In genomic region chr1:47616036-47616435, GRCh38 we compare ENCODE assay signal across 22 cellular contexts.
DNase-seq lines count a peak whose midpoint lies in the region; TF ChIP-seq lines count a peak whose summit lies in the region.
"Had no signal": no experiment of that assay in that cellular context is flagged by ENCODE, and none has a peak within 500 bp of the region (broad histone marks: within the 10 kb centered on the region; RNA-seq: fewer than 3 reads in every experiment).

No MANE protein-coding gene starts in this region.

- no peaks in the 10 kb centered on the region for H3K36me3 ChIP-seq in endodermal cell (ENCODE audit: control insufficient read depth, insufficient read depth, low read length)
- H3K36me3 ChIP-seq: SJCRH30 had no signal

- no peak overlapping the region for H3K9ac ChIP-seq in endodermal cell (ENCODE audit: extremely low read depth, low read length, poor library complexity, severe bottlenecking)

- H3K27me3 Mint-ChIP-seq in endodermal cell (ENCODE audit: insufficient read depth), result peaks cover 20% of the 10 kb centered on the region

- DNase-seq in activated CD8-positive, alpha-beta memory T cell treated with anti-CD3 and anti-CD28 coated beads for 24 hours, result peak; percentile 32
- DNase-seq in activated CD8-positive, alpha-beta memory T cell treated with anti-CD3 and anti-CD28 coated beads, Interleukin-2, amount 50 U/mL, for 4 hours, result no peak
- peak; percentile 26 for DNase-seq in endodermal cell
- peak; percentile 9 for DNase-seq in mucosa of gallbladder (ENCODE audit: low spot score)
- DNase-seq in T-helper 9 cell, result no peak
- DNase-seq in NK-92 treated with Interleukin-12 subunit alpha and Interleukin-12 subunit beta, amount 100 ng/mL, for 24 hours (lab: John Stamatoyannopoulos, UW), result no peak
- DNase-seq in nucleus accumbens (lab: John Stamatoyannopoulos, UW), result no peak
- DNase-seq: CD8-positive, alpha-beta memory T cell; DMS53; GDM1; GOT3; Karpas-422; MV-4-11; NCI-H1694; NCI-H2081; NCI-H2171; NCI-H345; NCI-H524; NCI-H774; SJCRH30 had no signal

- H3K27ac ChIP-seq in endodermal cell (ENCODE audit: low read depth, low read length), result no peak overlapping the region
- H3K27ac ChIP-seq: C4-2B, SJCRH30 had no signal

- TF ChIP-seq CTCF in endodermal cell (conservative IDR thresholded peaks at IDR 0.05), result no peak

- H3K27me3 ChIP-seq in endodermal cell (ENCODE audit: control insufficient read depth, insufficient read depth, low read length, poor library complexity, severe bottlenecking), result peaks cover 8% of the 10 kb centered on the region
- H3K27me3 ChIP-seq: SJCRH30 had no signal

- H3K27ac Mint-ChIP-seq in endodermal cell, result no peak overlapping the region
- H3K27ac Mint-ChIP-seq: CD8-positive, alpha-beta memory T cell; IgD-negative memory B cell had no signal

- peaks cover 1% of the 10 kb centered on the region for H3K4me1 Mint-ChIP-seq in endodermal cell
- H3K4me1 Mint-ChIP-seq: CD8-positive, alpha-beta memory T cell had no signal

- no peaks in the 10 kb centered on the region for H3K36me3 Mint-ChIP-seq in endodermal cell (ENCODE audit: low read depth)
- H3K36me3 Mint-ChIP-seq: CD8-positive, alpha-beta memory T cell; IgD-negative memory B cell had no signal

- no peak overlapping the region for H3K4me3 ChIP-seq in endodermal cell (ENCODE audit: low read length)
- H3K4me3 ChIP-seq: SJCRH30 had no signal

- no peaks in the 10 kb centered on the region for H3K4me1 ChIP-seq in endodermal cell (ENCODE audit: control insufficient read depth, insufficient read depth, low read length)
- H3K4me1 ChIP-seq: SJCRH30 had no signal

- no peaks in the 10 kb centered on the region for H3K9me3 ChIP-seq in endodermal cell (ENCODE audit: control insufficient read depth, low read length)
- H3K9me3 ChIP-seq: SJCRH30 had no signal

- no peaks in the 10 kb centered on the region for H3K9me3 Mint-ChIP-seq in endodermal cell
- H3K9me3 Mint-ChIP-seq: CD8-positive, alpha-beta memory T cell; IgD-negative memory B cell had no signal

- 86 to 89% methylated on average over 1 to 3 of the region's 3 CpGs for WGBS in endodermal cell (ENCODE audit: insufficient coverage in 1 of 2, insufficient read length in 1 of 2), 2 experiments

- no peak overlapping the region for H3K4me3 Mint-ChIP-seq in endodermal cell
- H3K4me3 Mint-ChIP-seq: CD8-positive, alpha-beta memory T cell; IgD-negative memory B cell had no signal

Comparison
In these comparisons a context has a peak if more than half of its experiments do, and no peak if none do; other contexts are left out.
1. DNase-seq: peak in activated CD8-positive, alpha-beta memory T cell treated with anti-CD3 and anti-CD28 coated beads for 24 hours (single experiment), endodermal cell (single experiment) and mucosa of gallbladder (single experiment); none in activated CD8-positive, alpha-beta memory T cell treated with anti-CD3 and anti-CD28 coated beads, Interleukin-2, amount 50 U/mL, for 4 hours (single experiment), T-helper 9 cell (single experiment), NK-92 treated with Interleukin-12 subunit alpha and Interleukin-12 subunit beta, amount 100 ng/mL, for 24 hours (single experiment) and nucleus accumbens (0 of 56).